ENCODE assay signal across 8 cellular contexts in the genomic region with DNA sequence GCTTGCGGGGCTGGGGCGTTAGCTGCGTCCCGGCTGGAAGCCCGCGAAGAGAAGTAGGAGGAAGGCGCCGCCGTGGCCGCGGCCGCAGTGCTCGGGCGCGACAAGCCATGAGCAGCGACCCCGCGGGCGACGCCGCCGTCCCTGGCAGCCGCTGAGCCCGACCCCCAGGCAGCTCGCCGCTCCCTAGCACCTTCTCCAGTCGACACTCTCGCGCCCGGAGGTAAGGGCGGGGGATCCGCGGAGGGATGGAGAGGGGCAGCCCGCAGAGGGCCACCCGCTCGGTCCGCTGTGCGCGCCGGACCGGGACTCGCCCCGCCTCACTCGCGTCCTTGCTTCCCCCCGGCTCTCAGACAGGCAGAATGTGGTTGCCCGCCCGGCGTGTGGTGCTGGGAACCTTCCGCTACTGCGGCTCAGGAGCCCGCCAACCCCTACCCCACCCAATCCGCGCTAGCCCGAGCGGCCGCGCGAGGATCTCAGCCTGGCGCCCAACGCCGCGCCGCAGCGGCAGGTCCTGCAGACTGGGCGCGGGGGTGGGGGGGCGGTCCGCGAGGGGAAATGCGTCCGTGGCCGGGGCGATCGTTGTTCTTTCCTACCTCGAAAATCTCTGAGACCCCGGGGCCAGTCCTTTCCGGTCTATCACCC. TPM values are rescaled to one million over a fixed set of nuclear protein-coding genes. Genes with fewer than 3 reads are reported as not detected.
DNase-seq lines count a peak whose midpoint lies in the region; ATAC-seq lines count a peak whose summit lies in the region.

LRRC8C (plus strand) TSS at position 18 of the 642 bp plus-strand sequence. CDS start 53,354 bp downstream, outside the sequence.

- H3K36me3 Mint-ChIP-seq in CD4-positive, CD25-positive, alpha-beta regulatory T cell, result peaks cover 15% of the 10 kb centered on the region

- peak within 1 kb of the TSS; percentile 95 to 99 (median 98) for H3K27ac Mint-ChIP-seq in CD4-positive, CD25-positive, alpha-beta regulatory T cell

- H3K27ac ChIP-seq in CD4-positive, CD25-positive, alpha-beta regulatory T cell (ENCODE audit: insufficient read depth, low read length, poor library complexity, severe bottlenecking), result peak within 1 kb of the TSS; percentile 94
- peak within 1 kb of the TSS; percentile 93 for H3K27ac ChIP-seq in epithelial cell of prostate
- peak within 1 kb of the TSS; percentile 96 for H3K27ac ChIP-seq in temporal lobe (ENCODE audit: low read depth, low read length)

- H3K4me3 Mint-ChIP-seq in CD4-positive, CD25-positive, alpha-beta regulatory T cell, result peak within 1 kb of the TSS; percentile 96 to 100 (median 98)

- no peaks in the 10 kb centered on the region for H3K27me3 Mint-ChIP-seq in CD4-positive, CD25-positive, alpha-beta regulatory T cell

- peak; percentile 55 to 80 (median 64) for DNase-seq in CD4-positive, CD25-positive, alpha-beta regulatory T cell
- peak; percentile 77 for DNase-seq in NCI-H748 (lab: John Stamatoyannopoulos, UW; ENCODE audit: unreplicated experiment)
- DNase-seq in activated T-cell treated with anti-CD3 and anti-CD28 coated beads for 4 hours, result peak; percentile 28
- DNase-seq in epithelial cell of prostate (ENCODE audit: low read depth, low spot score), result no peak

- no peaks in the 10 kb centered on the region for H3K9me3 ChIP-seq in CD4-positive, CD25-positive, alpha-beta regulatory T cell (ENCODE audit: control insufficient read depth in 2 of 2, low read length in 2 of 2)
- no peaks in the 10 kb centered on the region for H3K9me3 ChIP-seq in mucosa of stomach (ENCODE audit: control insufficient read depth, low read length)

- H3K4me1 Mint-ChIP-seq in CD4-positive, CD25-positive, alpha-beta regulatory T cell, result peaks cover 48 to 73% (median 63%) of the 10 kb centered on the region in 4 donors

- H3K9ac ChIP-seq in mucosa of stomach (ENCODE audit: low read length), result peak within 1 kb of the TSS; percentile 58

- peaks cover 4% of the 10 kb centered on the region for H3K36me3 ChIP-seq in CD4-positive, CD25-positive, alpha-beta regulatory T cell (ENCODE audit: control insufficient read depth, insufficient read depth, low read length)
- no peaks in the 10 kb centered on the region for H3K36me3 ChIP-seq in mucosa of stomach (ENCODE audit: control insufficient read depth, insufficient read depth, low read length)

- ATAC-seq in CD4-positive, CD25-positive, alpha-beta regulatory T cell (ENCODE audit: low read depth in 2 of 2), result peak; percentile 35
- ATAC-seq in GM19023 (IDR thresholded peaks at IDR 0.05; ENCODE audit: unreplicated experiment), result peak; percentile 50
- peak; percentile 53 for ATAC-seq in HG03139 (IDR thresholded peaks at IDR 0.05; ENCODE audit: unreplicated experiment)

- no peaks in the 10 kb centered on the region for H3K27me3 ChIP-seq in CD4-positive, CD25-positive, alpha-beta regulatory T cell (ENCODE audit: control insufficient read depth, insufficient read depth, low read length)
- H3K27me3 ChIP-seq in mucosa of stomach (ENCODE audit: control insufficient read depth, insufficient read depth, low read length), result peaks cover 16% of the 10 kb centered on the region

- H3K4me1 ChIP-seq in CD4-positive, CD25-positive, alpha-beta regulatory T cell (ENCODE audit: control insufficient read depth, insufficient read depth, low read length, poor library complexity, severe bottlenecking), result peaks cover 74% of the 10 kb centered on the region
- peaks cover 8% of the 10 kb centered on the region for H3K4me1 ChIP-seq in mucosa of stomach (ENCODE audit: control insufficient read depth, insufficient read depth, low read length)

- H3K9me3 Mint-ChIP-seq in CD4-positive, CD25-positive, alpha-beta regulatory T cell, result no peaks in the 10 kb centered on the region

- H3K4me3 ChIP-seq in CD4-positive, CD25-positive, alpha-beta regulatory T cell (ENCODE audit: low read depth, low read length), result peak within 1 kb of the TSS; percentile 99
- peak within 1 kb of the TSS; percentile 18 for H3K4me3 ChIP-seq in mucosa of stomach (ENCODE audit: low read length)

RNA-seq across cellular contexts. Expression of gene LRRC8C, which starts in this region (rescaled TPM):
- total RNA-seq in CD4-positive, CD25-positive, alpha-beta regulatory T cell, result 70.4 TPM
- polyA plus RNA-seq in CD4-positive, CD25-positive, alpha-beta regulatory T cell, result 10 to 100 TPM; 22.8 to 27.2 (median 24.9) TPM
- 7.6 TPM for total RNA-seq in temporal lobe
